8 cellular contexts compared by ENCODE assay signal in genomic region chr16:28140788-28141618, GRCh38.
DNase-seq lines count a peak whose midpoint lies in the region; ATAC-seq and TF ChIP-seq lines count a peak whose summit lies in the region.

No MANE protein-coding gene starts in this region.

- H3K27me3 Mint-ChIP-seq in CD8-positive, alpha-beta T cell (ENCODE audit: low read depth), result no peaks in the 10 kb centered on the region
- no peaks in the 10 kb centered on the region for H3K27me3 Mint-ChIP-seq in activated CD8-positive, alpha-beta T cell treated with anti-CD3 and anti-CD28 coated beads, Interleukin-2, amount 10 ng/mL, durations not matched to agents 7 days and 5 days (ENCODE audit: low read depth)
- H3K27me3 Mint-ChIP-seq in stimulated activated naive CD8-positive, alpha-beta T cell treated with anti-CD3 and anti-CD28 coated beads, Interleukin-15, Interleukin-2, amounts not matched to agents 100 ng/mL and 50 ng/mL, for 24 hours, result no peaks in the 10 kb centered on the region

- H3K9ac ChIP-seq in KMS-11, result no peak overlapping the region

- H3K27ac ChIP-seq in CD8-positive, alpha-beta T cell (ENCODE audit: low read depth, low read length), result peak overlapping the region; percentile 88
- H3K27ac ChIP-seq in KMS-11 (peak overlapping the region; percentile 30; the same call in 1 of the 2 replicates), right cardiac atrium (ENCODE audit: low read length) (peak overlapping the region; percentile 67)

- H3K36me3 Mint-ChIP-seq in CD8-positive, alpha-beta T cell, result peaks cover 47% of the 10 kb centered on the region
- peaks cover 54% of the 10 kb centered on the region for H3K36me3 Mint-ChIP-seq in activated CD8-positive, alpha-beta T cell treated with anti-CD3 and anti-CD28 coated beads, Interleukin-2, amount 10 ng/mL, durations not matched to agents 7 days and 5 days (ENCODE audit: low read depth)
- peaks cover 79% of the 10 kb centered on the region for H3K36me3 Mint-ChIP-seq in stimulated activated naive CD8-positive, alpha-beta T cell treated with anti-CD3 and anti-CD28 coated beads, Interleukin-15, Interleukin-2, amounts not matched to agents 100 ng/mL and 50 ng/mL, for 24 hours (ENCODE audit: low read depth)

- CTCF ChIA-PET in CD8-positive, alpha-beta T cell (lab: Charles Lee), result interaction anchor here (0.8 to 13.3 kb wide), 10 partner anchors 9 to 136 kb away, joined by 3 to 394 read pairs (median 5); partner anchors contain the start of gene XPO6
- CTCF ChIA-PET in activated CD8-positive, alpha-beta T cell treated with anti-CD3 and anti-CD28 coated beads, Interleukin-2, amount 10 ng/mL, durations not matched to agents 7 days and 5 days (lab: Charles Lee), result interaction anchor here (0.6 to 13.0 kb wide), 12 partner anchors 10 to 73 kb away, joined by 3 to 275 read pairs (median 3); partner anchors contain the start of gene XPO6

- ATAC-seq in CD8-positive, alpha-beta T cell, result peak; percentile 75
- ATAC-seq in GM21526 (IDR thresholded peaks at IDR 0.05; ENCODE audit: low FRiP score, unreplicated experiment) (peak; percentile 65), right cardiac atrium (peak; percentile 16 to 55)
- ATAC-seq in activated CD8-positive, alpha-beta T cell treated with anti-CD3 and anti-CD28 coated beads, Interleukin-2, amount 10 ng/mL, durations not matched to agents 7 days and 5 days, result peak; percentile 66

- H3K9me3 ChIP-seq in CD8-positive, alpha-beta T cell (ENCODE audit: low read length), result no peaks in the 10 kb centered on the region
- no peaks in the 10 kb centered on the region for H3K9me3 ChIP-seq in right cardiac atrium (ENCODE audit: control insufficient read depth, low read length)

- peaks cover 24% of the 10 kb centered on the region; the same call in 1 of the 2 replicates for H3K79me2 ChIP-seq in KMS-11 (ENCODE audit: insufficient read depth, low read depth)

- H3K4me3 ChIP-seq in CD8-positive, alpha-beta T cell (ENCODE audit: low read depth, low read length), result peak overlapping the region; percentile 37
- H3K4me3 ChIP-seq in KMS-11 (IDR thresholded peaks at IDR 0.05; ENCODE audit: insufficient read depth, low read depth, low read length), result no peak overlapping the region
- no peak overlapping the region for H3K4me3 ChIP-seq in right cardiac atrium (ENCODE audit: low read length)

- TF ChIP-seq CTCF in CD8-positive, alpha-beta T cell (IDR thresholded peaks at IDR 0.05), result no peak
- no peak for TF ChIP-seq CTCF in KMS-11 (conservative IDR thresholded peaks at IDR 0.05; ENCODE audit: low read depth, low read length)

- no peaks in the 10 kb centered on the region for H3K36me3 ChIP-seq in CD8-positive, alpha-beta T cell (ENCODE audit: insufficient read depth, low read length)
- H3K36me3 ChIP-seq in KMS-11 (ENCODE audit: insufficient read depth), result no peaks in the 10 kb centered on the region

- intact Hi-C loops in CD8-positive, alpha-beta T cell (cut with DNase I, micrococcal nuclease), result loop anchor here (1.0 to 10.0 kb wide), 9 partner anchors 28 to 784 kb away; partner anchors contain the start of genes KATNIP (in 1 of the 2), RABEP2 (in 1 of the 2), SBK1 (in 1 of the 2) and XPO6 (in 1 of the 2)
- intact Hi-C loops in right cardiac atrium (cut with DNase I), result no loop called here

- DNase-seq in CD8-positive, alpha-beta T cell, result peak; percentile 48 to 89 (median 67)
- peak; percentile 88 for DNase-seq in activated CD8-positive, alpha-beta T cell treated with anti-CD3 and anti-CD28 coated beads, Interleukin-2, amount 10 ng/mL, durations not matched to agents 7 days and 5 days
- no peak for DNase-seq in right cardiac atrium
- no peak for DNase-seq in NCI-H2227 treated with DMSO at 0.1 percent for 48 hours (lab: John Stamatoyannopoulos, UW)
- no peak for DNase-seq in NCI-H526 (lab: John Stamatoyannopoulos, UW)

- peak overlapping the region; percentile 81 for H3K4me3 Mint-ChIP-seq in CD8-positive, alpha-beta T cell
- peak overlapping the region; percentile 71 for H3K4me3 Mint-ChIP-seq in activated CD8-positive, alpha-beta T cell treated with anti-CD3 and anti-CD28 coated beads, Interleukin-2, amount 10 ng/mL, durations not matched to agents 7 days and 5 days
- H3K4me3 Mint-ChIP-seq in stimulated activated naive CD8-positive, alpha-beta T cell treated with anti-CD3 and anti-CD28 coated beads, Interleukin-15, Interleukin-2, amounts not matched to agents 100 ng/mL and 50 ng/mL, for 24 hours, result peak overlapping the region; percentile 57

- H3K27me3 ChIP-seq in CD8-positive, alpha-beta T cell (ENCODE audit: insufficient read depth, low read length), result no peaks in the 10 kb centered on the region
- H3K27me3 ChIP-seq in KMS-11 (ENCODE audit: insufficient read depth, low read depth) (no peaks in the 10 kb centered on the region), right cardiac atrium (ENCODE audit: control insufficient read depth, insufficient read depth) (no peaks in the 10 kb centered on the region)

- H3K4me1 Mint-ChIP-seq in CD8-positive, alpha-beta T cell (ENCODE audit: low read depth), result peaks cover 86% of the 10 kb centered on the region
- H3K4me1 Mint-ChIP-seq in activated CD8-positive, alpha-beta T cell treated with anti-CD3 and anti-CD28 coated beads, Interleukin-2, amount 10 ng/mL, durations not matched to agents 7 days and 5 days (ENCODE audit: low read depth), result peaks cover 89% of the 10 kb centered on the region
- H3K4me1 Mint-ChIP-seq in stimulated activated naive CD8-positive, alpha-beta T cell treated with anti-CD3 and anti-CD28 coated beads, Interleukin-15, Interleukin-2, amounts not matched to agents 100 ng/mL and 50 ng/mL, for 24 hours (ENCODE audit: low read depth), result peaks cover 94% of the 10 kb centered on the region

- H3K4me2 ChIP-seq in KMS-11, result peak overlapping the region; percentile 47; the same call in 1 of the 2 replicates

- H3K4me1 ChIP-seq in CD8-positive, alpha-beta T cell (ENCODE audit: insufficient read depth, low read length), result peaks cover 93% of the 10 kb centered on the region
- peaks cover 87% of the 10 kb centered on the region for H3K4me1 ChIP-seq in KMS-11 (ENCODE audit: low read depth, poor library complexity, severe bottlenecking)
- peaks cover 2% of the 10 kb centered on the region for H3K4me1 ChIP-seq in right cardiac atrium (ENCODE audit: control insufficient read depth, insufficient read depth, low read length)

- no peaks in the 10 kb centered on the region for H3K9me3 Mint-ChIP-seq in CD8-positive, alpha-beta T cell
- no peaks in the 10 kb centered on the region for H3K9me3 Mint-ChIP-seq in activated CD8-positive, alpha-beta T cell treated with anti-CD3 and anti-CD28 coated beads, Interleukin-2, amount 10 ng/mL, durations not matched to agents 7 days and 5 days (ENCODE audit: insufficient read depth)
- no peaks in the 10 kb centered on the region for H3K9me3 Mint-ChIP-seq in stimulated activated naive CD8-positive, alpha-beta T cell treated with anti-CD3 and anti-CD28 coated beads, Interleukin-15, Interleukin-2, amounts not matched to agents 100 ng/mL and 50 ng/mL, for 24 hours

- POLR2A ChIA-PET in CD8-positive, alpha-beta T cell (lab: Charles Lee), result interaction anchor here (0.5 to 3.3 kb wide), 17 partner anchors 8 to 533 kb away, joined by 3 to 49 read pairs (median 4); partner anchors contain the start of gene XPO6
- POLR2A ChIA-PET in activated CD8-positive, alpha-beta T cell treated with anti-CD3 and anti-CD28 coated beads, Interleukin-2, amount 10 ng/mL, durations not matched to agents 7 days and 5 days (lab: Charles Lee), result interaction anchor here (0.6 to 5.7 kb wide), 10 partner anchors 10 to 590 kb away, joined by 3 to 45 read pairs (median 4); partner anchors contain the start of gene XPO6

- H3K27ac Mint-ChIP-seq in CD8-positive, alpha-beta T cell, result peak overlapping the region; percentile 98
- peak overlapping the region; percentile 95 for H3K27ac Mint-ChIP-seq in activated CD8-positive, alpha-beta T cell treated with anti-CD3 and anti-CD28 coated beads, Interleukin-2, amount 10 ng/mL, durations not matched to agents 7 days and 5 days
- peak overlapping the region; percentile 80 for H3K27ac Mint-ChIP-seq in stimulated activated naive CD8-positive, alpha-beta T cell treated with anti-CD3 and anti-CD28 coated beads, Interleukin-15, Interleukin-2, amounts not matched to agents 100 ng/mL and 50 ng/mL, for 24 hours

- WGBS in right cardiac atrium, result 79% methylated on average over 5 of the region's 5 CpGs

- no peak overlapping the region for H2AFZ ChIP-seq in KMS-11 (ENCODE audit: low read depth)

- 0 out of 2 replicates have a peak, but pooled peaks cover 11% of the 10 kb centered on the region for H4K20me1 ChIP-seq in KMS-11 (ENCODE audit: insufficient read depth)

Comparison
In these comparisons a context has a peak if more than half of its experiments do, and no peak if none do; other contexts are left out.
1. DNase-seq: peak in CD8-positive, alpha-beta T cell (7 of 7) and activated CD8-positive, alpha-beta T cell treated with anti-CD3 and anti-CD28 coated beads, Interleukin-2, amount 10 ng/mL, durations not matched to agents 7 days and 5 days (single experiment); none in right cardiac atrium (0 of 3), NCI-H2227 treated with DMSO at 0.1 percent for 48 hours (single experiment) and NCI-H526 (0 of 2).
2. H3K27ac ChIP-seq: peak in every context shown above with its lines; median percentile 88 in CD8-positive, alpha-beta T cell; 67 in right cardiac atrium; 30 in KMS-11.
3. intact Hi-C loops: an anchor here in CD8-positive, alpha-beta T cell (1.0 to 10.0 kb wide); none called in right cardiac atrium.
4. Peak in every context shown above with its lines, with median percentiles within 50 percentile points of each other: ATAC-seq, H3K27ac Mint-ChIP-seq and H3K4me3 Mint-ChIP-seq.